In the genomic region with DNA sequence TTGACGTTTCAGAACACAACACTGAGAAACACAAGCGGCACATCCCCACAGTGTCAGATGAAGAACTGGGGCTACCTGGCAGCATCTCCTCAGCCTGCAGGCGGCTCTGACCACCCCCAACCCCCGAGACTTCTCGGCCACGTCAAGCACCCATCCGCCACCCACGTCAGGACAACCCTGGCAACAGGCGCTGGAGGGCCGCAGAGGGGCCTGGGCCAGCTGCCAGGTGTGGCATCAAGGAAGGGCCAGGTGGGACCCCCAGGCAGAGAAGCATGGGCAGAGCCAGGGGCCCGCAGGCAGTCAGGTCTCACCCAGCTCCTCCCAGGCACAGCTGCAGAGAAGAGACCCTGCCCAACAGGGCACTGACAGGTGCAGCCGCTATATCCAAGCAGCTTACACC, we compare ENCODE assay signal across 21 cellular contexts.
"Had no signal": no experiment of that assay in that cellular context is flagged by ENCODE, and none has a peak within 500 bp of the region (broad histone marks: within the 10 kb centered on the region; RNA-seq: fewer than 3 reads in every experiment).

No MANE protein-coding gene starts in this region.

- DNase-seq: erythroblast; foreskin keratinocyte; head of caudate nucleus; hippocampal formation; mesenchymal stem cell; midbrain; naive B cell; nucleus accumbens; retina; sigmoid colon; stimulated activated CD4-positive, alpha-beta T cell treated with anti-CD3 and anti-CD28 coated beads, Interleukin-12 subunit alpha, Interleukin-12 subunit beta, amount 100 ng/mL, for 4 hours; stimulated activated naive CD4-positive, alpha-beta T cell treated with Interleukin-2 at 50 U/mL for 16 hours; trophoblast cell had no signal

- H3K9me3 ChIP-seq: pancreas, prostate gland, sigmoid colon had no signal

- H3K4me3 ChIP-seq: lung, pancreas, prostate gland, sigmoid colon, skin epidermis had no signal

- H3K27me3 ChIP-seq: foreskin keratinocyte, pancreas, sigmoid colon had no signal

- H3K36me3 ChIP-seq: prostate gland had no signal

- H3K4me1 ChIP-seq: foreskin keratinocyte, pancreas, prostate gland, sigmoid colon had no signal

- H3K27ac ChIP-seq: foreskin keratinocyte, pancreas, prostate gland, sigmoid colon, skin epidermis had no signal

- H3K4me3 Mint-ChIP-seq: central memory CD8-positive, alpha-beta T cell; dendritic cell treated with granulocyte-macrophage colony-stimulating factor and Interleukin-4, amounts not matched to agents 40 ng/mL and 50 ng/mL, for 4 days; naive B cell; neural crest cell had no signal

- H3K27ac Mint-ChIP-seq: dendritic cell treated with granulocyte-macrophage colony-stimulating factor and Interleukin-4, amounts not matched to agents 40 ng/mL and 50 ng/mL, for 4 days had no signal

- ATAC-seq: foreskin keratinocyte, left lobe of liver, pancreas had no signal

- H3K27me3 Mint-ChIP-seq: central memory CD8-positive, alpha-beta T cell; dendritic cell treated with granulocyte-macrophage colony-stimulating factor and Interleukin-4, amounts not matched to agents 40 ng/mL and 50 ng/mL, for 4 days; naive B cell had no signal

- H3K9me3 Mint-ChIP-seq: central memory CD8-positive, alpha-beta T cell; naive B cell; neural crest cell had no signal
